Comparison of ENCODE assay signal across 7 cellular contexts in the genomic region with DNA sequence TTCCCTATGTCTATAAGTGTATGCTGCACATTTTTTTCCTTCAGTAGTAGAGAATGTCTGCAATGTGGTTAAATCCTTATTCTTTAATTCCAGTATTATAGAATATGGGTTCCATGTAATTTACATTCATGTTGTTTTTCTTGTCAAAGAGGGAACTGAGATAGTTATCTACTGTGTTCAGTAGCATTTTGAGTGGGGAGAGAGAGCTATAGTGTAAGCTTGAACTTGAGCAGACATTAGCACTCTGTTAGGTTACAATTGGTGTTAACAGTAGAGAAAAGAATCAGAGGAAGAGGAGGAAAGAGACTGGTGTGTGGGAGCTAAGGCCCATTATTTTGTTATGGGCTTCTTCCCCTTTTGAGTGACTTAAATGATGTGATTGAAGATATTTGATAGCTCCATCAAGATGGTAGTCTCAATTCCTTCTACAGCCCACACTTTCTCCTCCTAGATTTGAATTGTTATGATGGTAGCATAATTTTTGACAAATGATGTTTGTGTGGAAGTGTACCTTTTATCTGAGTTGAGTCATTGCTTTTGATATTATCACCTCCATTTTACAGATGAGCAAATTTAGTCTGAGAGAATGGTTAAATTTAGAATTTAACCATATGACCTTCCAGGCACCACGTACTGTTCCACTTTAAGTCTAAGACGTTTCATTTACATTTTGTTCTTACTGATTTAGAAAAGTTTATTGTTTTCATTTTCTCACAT.
DNase-seq lines count a peak whose midpoint lies in the region; ATAC-seq and TF ChIP-seq lines count a peak whose summit lies in the region.

No MANE protein-coding gene starts in this region.

- DNase-seq in WTC11 (ENCODE audit: low spot score): no peak
- DNase-seq in smooth muscle cell (lab: John Stamatoyannopoulos, UW; ENCODE audit: unreplicated experiment): no peak
- no peak for DNase-seq in middle frontal gyrus (ENCODE audit: extremely low spot score, low spot score)
- DNase-seq in NCI-H187 treated with DMSO at 0.1 percent for 48 hours (lab: John Stamatoyannopoulos, UW): no peak
- DNase-seq in NCI-H2227 (lab: John Stamatoyannopoulos, UW; ENCODE audit: unreplicated experiment): no peak

- peak overlapping the region; percentile 83 for H3K4me2 ChIP-seq in smooth muscle cell

- H3K9ac ChIP-seq in smooth muscle cell (ENCODE audit: low read depth): no peak overlapping the region

- H3K27me3 Mint-ChIP-seq in WTC11 (ENCODE audit: low read depth): no peaks in the 10 kb centered on the region

- H4K20me1 ChIP-seq in smooth muscle cell (ENCODE audit: low read depth): peaks cover 27% of the 10 kb centered on the region

- TF ChIP-seq CTCF in WTC11 (IDR thresholded peaks at IDR 0.05) (no peak), smooth muscle cell (IDR thresholded peaks at IDR 0.05; ENCODE audit: borderline replicate concordance, insufficient read depth, poor library complexity, severe bottlenecking) (no peak)

- peaks cover 91% of the 10 kb centered on the region for H3K79me2 ChIP-seq in smooth muscle cell (ENCODE audit: low read depth)

- H3K36me3 Mint-ChIP-seq in WTC11: no peaks in the 10 kb centered on the region

- peak; percentile 39 for ATAC-seq in GM18870 (IDR thresholded peaks at IDR 0.05; ENCODE audit: unreplicated experiment)
- ATAC-seq in HG02623 (IDR thresholded peaks at IDR 0.05; ENCODE audit: unreplicated experiment): peak; percentile 44
- ATAC-seq in WTC11: no peak

- POLR2A ChIA-PET in WTC11 (lab: Charles Lee): no interaction called here

- CTCF ChIA-PET in WTC11 (lab: Charles Lee): interaction anchor here (1.6 kb wide), 1 partner anchor 32 kb away, joined by 3 read pairs; no protein-coding TSS in a partner anchor

- no peak overlapping the region for H3K4me3 ChIP-seq in smooth muscle cell

- no peak overlapping the region for H2AFZ ChIP-seq in smooth muscle cell (ENCODE audit: low read depth)

- H3K27ac Mint-ChIP-seq in WTC11: no peak overlapping the region

- H3F3A ChIP-seq in smooth muscle cell (ENCODE audit: low read depth): no peaks in the 10 kb centered on the region

- H3K9me3 ChIP-seq in smooth muscle cell (replicated peaks; ENCODE audit: low read depth): no peaks in the 10 kb centered on the region

- H3K4me3 Mint-ChIP-seq in WTC11: 0 out of 2 replicates have a peak overlapping the region, but pooled peaks have one; percentile 60

- H3K27ac ChIP-seq in smooth muscle cell (ENCODE audit: low read depth): peak overlapping the region; percentile 56

- peaks cover 92% of the 10 kb centered on the region for H3K4me1 Mint-ChIP-seq in WTC11

- WGBS in smooth muscle cell (ENCODE audit: low lambda C conversion rate): 77% methylated on average over 2 of the region's 2 CpGs

- no peaks in the 10 kb centered on the region for H3K27me3 ChIP-seq in smooth muscle cell (ENCODE audit: low read depth)

- peaks cover 39% of the 10 kb centered on the region for H3K4me1 ChIP-seq in smooth muscle cell (ENCODE audit: low read depth)

- H3K36me3 ChIP-seq in smooth muscle cell (ENCODE audit: low read depth): no peaks in the 10 kb centered on the region

- no peaks in the 10 kb centered on the region for H3K9me3 Mint-ChIP-seq in WTC11

TF ChIP-seq in WTC11, 78 proteins besides CTCF, POLR2A, EP300 and RAD21:
- TF ChIP-seq, protein P1, sequence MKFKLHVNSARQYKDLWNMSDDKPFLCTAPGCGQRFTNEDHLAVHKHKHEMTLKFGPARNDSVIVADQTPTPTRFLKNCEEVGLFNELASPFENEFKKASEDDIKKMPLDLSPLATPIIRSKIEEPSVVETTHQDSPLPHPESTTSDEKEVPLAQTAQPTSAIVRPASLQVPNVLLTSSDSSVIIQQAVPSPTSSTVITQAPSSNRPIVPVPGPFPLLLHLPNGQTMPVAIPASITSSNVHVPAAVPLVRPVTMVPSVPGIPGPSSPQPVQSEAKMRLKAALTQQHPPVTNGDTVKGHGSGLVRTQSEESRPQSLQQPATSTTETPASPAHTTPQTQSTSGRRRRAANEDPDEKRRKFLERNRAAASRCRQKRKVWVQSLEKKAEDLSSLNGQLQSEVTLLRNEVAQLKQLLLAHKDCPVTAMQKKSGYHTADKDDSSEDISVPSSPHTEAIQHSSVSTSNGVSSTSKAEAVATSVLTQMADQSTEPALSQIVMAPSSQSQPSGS (CRISPR knock-in tag; IDR thresholded peaks at IDR 0.05; ENCODE audit: borderline replicate concordance, low read depth): no peak
- TF ChIP-seq ZNF121 (CRISPR knock-in tag; IDR thresholded peaks at IDR 0.05): no peak
